ENCODE assay signal across 20 cellular contexts in the genomic region with DNA sequence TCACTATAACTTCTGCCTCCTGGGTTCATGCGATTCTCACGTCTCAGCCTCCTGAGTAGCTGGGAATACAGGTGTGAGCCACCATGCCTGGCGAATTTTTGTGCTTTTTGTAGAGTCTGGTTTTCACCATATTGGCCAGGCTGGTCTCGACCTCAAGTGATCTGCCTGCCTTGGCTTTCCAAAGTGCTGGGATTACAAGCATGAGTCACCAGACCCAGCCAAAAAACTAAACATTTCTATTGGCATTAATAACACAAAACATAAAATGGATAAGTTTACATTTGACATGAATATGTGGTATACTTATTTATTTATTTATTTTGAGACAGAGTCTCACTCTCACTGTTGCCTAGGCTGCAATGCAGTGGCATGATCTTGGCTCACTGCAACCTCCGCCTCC.
"Had no signal": no experiment of that assay in that cellular context is flagged by ENCODE, and none has a peak within 500 bp of the region (broad histone marks: within the 10 kb centered on the region; RNA-seq: fewer than 3 reads in every experiment).

No MANE protein-coding gene starts in this region.

- H3K9me3 ChIP-seq: breast epithelium, colonic mucosa, left lung, right lobe of liver, transverse colon, uterus had no signal

- H3K27me3 ChIP-seq: breast epithelium, colonic mucosa, dorsolateral prefrontal cortex, left lung, neural progenitor cell, right lobe of liver, transverse colon, uterus had no signal

- DNase-seq: activated CD4-positive, alpha-beta T cell treated with anti-CD3 and anti-CD28 coated beads, Interleukin-2, amount 10 ng/mL, durations not matched to agents 7 days and 5 days; activated CD8-positive, alpha-beta T cell treated with anti-CD3 and anti-CD28 coated beads, Interleukin-2, amount 10 ng/mL, durations not matched to agents 7 days and 5 days; activated gamma-delta T cell treated with Interleukin-2 at 50 U/mL for 16 hours; colonic mucosa; dorsolateral prefrontal cortex; effector memory CD8-positive, alpha-beta T cell; foreskin melanocyte; left lung; naive thymus-derived CD4-positive, alpha-beta T cell; posterior cingulate gyrus; right lobe of liver; small intestine; stimulated activated CD4-positive, alpha-beta T cell treated with anti-CD3 and anti-CD28 coated beads, Interleukin-2, amount 100 ng/mL, for 24 hours; stimulated activated naive CD8-positive, alpha-beta T cell treated with anti-CD3 and anti-CD28 coated beads, Interleukin-15, amount 100 ng/mL, for 72 hours; transverse colon; uterus had no signal

- H3K27ac ChIP-seq: breast epithelium, colonic mucosa, dorsolateral prefrontal cortex, left lung, neural progenitor cell, right lobe of liver, transverse colon, uterus, VCaP had no signal

- H2AFZ ChIP-seq: neural progenitor cell had no signal

- H3K4me2 ChIP-seq: neural progenitor cell had no signal

- H3K4me1 ChIP-seq: breast epithelium, colonic mucosa, left lung, neural progenitor cell, right lobe of liver, transverse colon, uterus had no signal

- H3K4me3 ChIP-seq: breast epithelium, colonic mucosa, dorsolateral prefrontal cortex, left lung, lung, neural progenitor cell, right lobe of liver, transverse colon, uterus had no signal

- H3K9ac ChIP-seq: neural progenitor cell had no signal

- H3K36me3 ChIP-seq: breast epithelium, colonic mucosa, left lung, neural progenitor cell, right lobe of liver, transverse colon, uterus had no signal
